In genomic region chr22:50171319-50171964, GRCh38 we compare ENCODE assay signal across 10 cellular contexts. TPM values are rescaled to one million over a fixed set of nuclear protein-coding genes. Genes with fewer than 3 reads are reported as not detected.
DNase-seq lines count a peak whose midpoint lies in the region; ATAC-seq and TF ChIP-seq lines count a peak whose summit lies in the region.
"Had no signal": no experiment of that assay in that cellular context is flagged by ENCODE, and none has a peak within 500 bp of the region (broad histone marks: within the 10 kb centered on the region; RNA-seq: fewer than 3 reads in every experiment).

No MANE protein-coding gene starts in this region.

- H4K20me1 ChIP-seq in MM.1S (ENCODE audit: insufficient read depth, low read length) = no peaks in the 10 kb centered on the region

- TF ChIP-seq CTCF in cardiac muscle cell (IDR thresholded peaks at IDR 0.05; ENCODE audit: low read depth, low read length) (no peak), left ventricle myocardium inferior (IDR thresholded peaks at IDR 0.05; ENCODE audit: borderline replicate concordance) (no peak), MCF 10A (IDR thresholded peaks at IDR 0.05; ENCODE audit: unreplicated experiment) (no peak), vagina (IDR thresholded peaks at IDR 0.05) (no peak), MM.1S (IDR thresholded peaks at IDR 0.05; ENCODE audit: low read length) (no peak)

- H2AFZ ChIP-seq in MM.1S (ENCODE audit: low read length) = no peak overlapping the region

- H3K4me1 Mint-ChIP-seq in MCF 10A (ENCODE audit: insufficient read depth, unreplicated experiment) (no peaks in the 10 kb centered on the region), memory B cell (peaks cover 19% of the 10 kb centered on the region)

- H3K9me3 ChIP-seq in cardiac muscle cell (ENCODE audit: low read depth) (no peaks in the 10 kb centered on the region), left ventricle myocardium inferior (replicated peaks) (no peaks in the 10 kb centered on the region), vagina (no peaks in the 10 kb centered on the region), MM.1S (replicated peaks; ENCODE audit: insufficient read depth, low read length) (no peaks in the 10 kb centered on the region)

- H3F3A ChIP-seq in MM.1S (ENCODE audit: insufficient read depth, low read length) = no peaks in the 10 kb centered on the region

- ATAC-seq in memory B cell (ENCODE audit: low read depth) = no peak

- no peak overlapping the region for H3K9ac ChIP-seq in MM.1S (ENCODE audit: low read length)

- H3K36me3 Mint-ChIP-seq in MCF 10A (ENCODE audit: insufficient read depth, unreplicated experiment) (peaks cover 6% of the 10 kb centered on the region), memory B cell (no peaks in the 10 kb centered on the region)

- DNase-seq in cardiac muscle cell (ENCODE audit: low read depth in 1 of 2, low spot score in 1 of 2) = peak; percentile 13 to 64
- no peak for DNase-seq in left ventricle myocardium inferior
- no peak for DNase-seq in MCF 10A (ENCODE audit: unreplicated experiment)
- DNase-seq in memory B cell (ENCODE audit: low spot score in 2 of 2) = no peak
- DNase-seq in vagina (ENCODE audit: extremely low spot score in 2 of 2) = no peak
- no peak for DNase-seq in NCI-H146 (lab: John Stamatoyannopoulos, UW)
- DNase-seq in kidney glomerular epithelial cell (lab: John Stamatoyannopoulos, UW) = no peak
- no peak for DNase-seq in MM.1S
- DNase-seq: cortex of kidney, DMS153 had no signal

- no peaks in the 10 kb centered on the region for H3K36me3 ChIP-seq in cardiac muscle cell
- no peaks in the 10 kb centered on the region for H3K36me3 ChIP-seq in left ventricle myocardium inferior
- no peaks in the 10 kb centered on the region for H3K36me3 ChIP-seq in vagina
- H3K36me3 ChIP-seq in MM.1S (replicated peaks; ENCODE audit: insufficient read depth, low read length) = no peaks in the 10 kb centered on the region

- CTCF ChIA-PET in MCF 10A (lab: Yijun Ruan, JAX) = interaction anchor here (0.6 to 1.1 kb wide), 2 partner anchors 19 to 179 kb away, joined by 4 read pairs; no protein-coding TSS in a partner anchor

- BruUV-seq in MCF 10A (replicated peaks; lab: Mats Ljungman, UMichigan) = no TSS peak

- H3K27ac ChIP-seq in cardiac muscle cell = no peak overlapping the region
- no peak overlapping the region for H3K27ac ChIP-seq in left ventricle myocardium inferior (replicated peaks)
- no peak overlapping the region for H3K27ac ChIP-seq in vagina
- H3K27ac ChIP-seq in MM.1S (ENCODE audit: low read length) = no peak overlapping the region

- H3K79me2 ChIP-seq in MM.1S (ENCODE audit: low read length) = no peaks in the 10 kb centered on the region

- H3K4me3 ChIP-seq in cardiac muscle cell (peak overlapping the region; percentile 51), left ventricle myocardium inferior (no peak overlapping the region), vagina (peak overlapping the region; percentile 47 to 71), MM.1S (ENCODE audit: low read length) (no peak overlapping the region)

- H3K4me3 Mint-ChIP-seq in MCF 10A (ENCODE audit: unreplicated experiment) = peak overlapping the region; percentile 68
- H3K4me3 Mint-ChIP-seq in memory B cell = peak overlapping the region; percentile 68

- no peak overlapping the region for H3K27ac Mint-ChIP-seq in MCF 10A (ENCODE audit: low read depth, unreplicated experiment)
- no peak overlapping the region for H3K27ac Mint-ChIP-seq in memory B cell

- H3K27me3 ChIP-seq in cardiac muscle cell = peaks cover 8% of the 10 kb centered on the region
- peaks cover 74% of the 10 kb centered on the region for H3K27me3 ChIP-seq in left ventricle myocardium inferior (ENCODE audit: low read depth)
- no peaks in the 10 kb centered on the region for H3K27me3 ChIP-seq in vagina
- peaks cover 14% of the 10 kb centered on the region for H3K27me3 ChIP-seq in MM.1S (replicated peaks; ENCODE audit: insufficient read depth, low read length)

- no peak for TF ChIP-seq POLR2A in vagina (IDR thresholded peaks at IDR 0.05)

- H3K9me2 ChIP-seq in MM.1S (replicated peaks; ENCODE audit: insufficient read depth, low read length) = no peaks in the 10 kb centered on the region

- H3K4me2 ChIP-seq in MM.1S (ENCODE audit: low read depth, low read length) = no peak overlapping the region

- H3K9me3 Mint-ChIP-seq in MCF 10A (ENCODE audit: unreplicated experiment) (no peaks in the 10 kb centered on the region), memory B cell (no peaks in the 10 kb centered on the region)

- POLR2A ChIA-PET in MCF 10A (lab: Yijun Ruan, JAX) = no interaction called here

- H3K4me1 ChIP-seq in cardiac muscle cell (ENCODE audit: low read depth) (peaks cover 34% of the 10 kb centered on the region), left ventricle myocardium inferior (peaks cover 13% of the 10 kb centered on the region), vagina (peaks cover 18% of the 10 kb centered on the region), MM.1S (ENCODE audit: low read length) (no peaks in the 10 kb centered on the region)

- intact Hi-C loops in left ventricle myocardium inferior (cut with micrococcal nuclease) (no loop called here), MCF 10A (cut with micrococcal nuclease) (no loop called here), vagina (cut with DNase I) (loop anchor here (5.0 kb wide), 1 partner anchor 959 kb away; no protein-coding TSS in a partner anchor)

- H3K27me3 Mint-ChIP-seq in MCF 10A (ENCODE audit: insufficient read depth, unreplicated experiment) = peaks cover 18% of the 10 kb centered on the region
- peaks cover 20% of the 10 kb centered on the region for H3K27me3 Mint-ChIP-seq in memory B cell

RNA-seq across cellular contexts. Expression of gene PANX2, which starts 0.9 kb away (rescaled TPM):
- 22.1 and 30.9 TPM in 2 replicates for total RNA-seq in cardiac muscle cell
- polyA plus RNA-seq in cardiac muscle cell = 6.9 and 9.5 TPM in 2 replicates
- 0.58 TPM for total RNA-seq in left ventricle myocardium inferior
- 0.77 and 2.7 TPM in 2 replicates for total RNA-seq in MCF 10A (2022)
- 4.2 TPM for total RNA-seq in vagina

RNA-seq across cellular contexts. Expression of gene TRABD, which starts 14.3 kb away (rescaled TPM):
- total RNA-seq in cardiac muscle cell = 38.3 and 50.7 TPM in 2 replicates
- 59.6 and 72.3 TPM in 2 replicates for polyA plus RNA-seq in cardiac muscle cell
- 21.0 TPM for total RNA-seq in left ventricle myocardium inferior
- total RNA-seq in MCF 10A (2022) = 60.6 and 63.8 TPM in 2 replicates
- 40.3 TPM for total RNA-seq in vagina

RNA-seq across cellular contexts. Expression of gene SELENOO, which starts 29.4 kb away (rescaled TPM):
- total RNA-seq in cardiac muscle cell (39.4 and 54.5 TPM in 2 replicates), left ventricle myocardium inferior (15.0 TPM), MCF 10A (2022) (16.1 and 21.9 TPM in 2 replicates), vagina (39.0 TPM)
- polyA plus RNA-seq in cardiac muscle cell = 29.8 and 30.2 TPM in 2 replicates

Comparison
In these comparisons a context has a peak if more than half of its experiments do, and no peak if none do; other contexts are left out.
1. DNase-seq: peak in cardiac muscle cell (2 of 2); none in left ventricle myocardium inferior (single experiment), MCF 10A (single experiment), memory B cell (0 of 2), vagina (0 of 2), NCI-H146 (single experiment), kidney glomerular epithelial cell (single experiment) and MM.1S (single experiment).
2. H3K4me3 ChIP-seq: peak in cardiac muscle cell (single experiment) and vagina (2 of 2); none in left ventricle myocardium inferior (single experiment) and MM.1S (single experiment).